9 cellular contexts compared by ENCODE assay signal in genomic region chr21:41169258-41169576, GRCh38. TPM values are rescaled to one million over a fixed set of nuclear protein-coding genes. Genes with fewer than 3 reads are reported as not detected.
A peak's percentile ranks its signal among the peaks of the same experiment; 100 is the strongest.
DNase-seq lines count a peak whose midpoint lies in the region; ATAC-seq and TF ChIP-seq lines count a peak whose summit lies in the region.
"Had no signal": no experiment of that assay in that cellular context is flagged by ENCODE, and none has a peak within 500 bp of the region (broad histone marks: within the 10 kb centered on the region; RNA-seq: fewer than 3 reads in every experiment).

No MANE protein-coding gene starts in this region.

- peaks cover 47% of the 10 kb centered on the region for H3K4me1 Mint-ChIP-seq in neural crest cell

- H3K9me3 ChIP-seq in PC-3 (ENCODE audit: low read length), result no peaks in the 10 kb centered on the region

- H3K36me3 ChIP-seq in PC-3 (ENCODE audit: low read depth, low read length), result no peaks in the 10 kb centered on the region

- peak overlapping the region; percentile 37; the same call in 1 of the 2 replicates for H2AFZ ChIP-seq in PC-3 (ENCODE audit: low read length)

- ATAC-seq in PC-3 (no peak), HG03442 (IDR thresholded peaks at IDR 0.05; ENCODE audit: unreplicated experiment) (no peak)

- peaks cover 52% of the 10 kb centered on the region for H3K79me2 ChIP-seq in PC-3 (ENCODE audit: low read length)

- H3K36me3 Mint-ChIP-seq in neural crest cell (ENCODE audit: low read depth), result no peaks in the 10 kb centered on the region

- peak overlapping the region; percentile 94 for H3K4me3 Mint-ChIP-seq in neural crest cell

- H3K9ac ChIP-seq in PC-3 (ENCODE audit: low read length), result peak overlapping the region; percentile 68

- POLR2A ChIA-PET in PC-3 (lab: Charles Lee; ENCODE audit: unreplicated experiment), result no interaction called here

- H3F3A ChIP-seq in PC-3 (ENCODE audit: low read length, unreplicated experiment), result no peaks in the 10 kb centered on the region

- intact Hi-C loops in PC-3 (cut with micrococcal nuclease), result loop anchor here (5.0 kb wide), 1 partner anchor 253 kb away; no protein-coding TSS in a partner anchor

- H3K4me3 ChIP-seq in AG09309 (ENCODE audit: control insufficient read depth, low read depth, low read length), result peak overlapping the region; percentile 80
- peak overlapping the region; percentile 80 for H3K4me3 ChIP-seq in PC-3 (ENCODE audit: low read length)

- no peaks in the 10 kb centered on the region for H3K9me2 ChIP-seq in PC-3 (replicated peaks; ENCODE audit: low read length)

- CTCF ChIA-PET in PC-3 (lab: Charles Lee), result interaction anchor here (0.7 to 1.3 kb wide), 2 partner anchors 114 to 443 kb away, joined by 3 to 11 read pairs; no protein-coding TSS in a partner anchor

- peak overlapping the region; percentile 55 for H3K27ac Mint-ChIP-seq in neural crest cell (ENCODE audit: unreplicated experiment)

- H3K27ac ChIP-seq in PC-3 (ENCODE audit: low read length) (peak overlapping the region; percentile 33), epithelial cell of prostate (peak overlapping the region; percentile 85)

- no peaks in the 10 kb centered on the region for H3K27me3 ChIP-seq in PC-3 (ENCODE audit: low read length)

- H3K9me3 Mint-ChIP-seq in neural crest cell, result no peaks in the 10 kb centered on the region

- TSS peak; percentile 41 for BruUV-seq in PC-3 (replicated peaks; lab: Mats Ljungman, UMichigan)

- peak overlapping the region; percentile 92 for H3K4me2 ChIP-seq in PC-3 (ENCODE audit: low read length)

- H3K27me3 Mint-ChIP-seq in neural crest cell (ENCODE audit: low read depth), result peaks cover 38% of the 10 kb centered on the region

- no peak for TF ChIP-seq CTCF in AG09309 (IDR thresholded peaks at IDR 0.05; ENCODE audit: control insufficient read depth, insufficient read depth, low read depth, low read length, missing control alignments)
- no peak for TF ChIP-seq CTCF in PC-3 (conservative IDR thresholded peaks at IDR 0.05; ENCODE audit: low read depth, low read length)
- peak; percentile 20 for TF ChIP-seq CTCF in neural crest cell (conservative IDR thresholded peaks at IDR 0.05)

- peaks cover 50% of the 10 kb centered on the region for H3K4me1 ChIP-seq in PC-3 (ENCODE audit: insufficient read depth, low read length)

- H4K20me1 ChIP-seq in PC-3 (ENCODE audit: low read length), result no peaks in the 10 kb centered on the region

- no peak for DNase-seq in AG09309 (ENCODE audit: low read depth)
- DNase-seq in PC-3, result no peak
- no peak for DNase-seq in epithelial cell of prostate (ENCODE audit: low read depth, low spot score)
- no peak for DNase-seq in neural crest cell (ENCODE audit: low read depth, low spot score)
- DNase-seq in NCI-H1436 treated with DMSO at 0.1 percent for 48 hours (lab: John Stamatoyannopoulos, UW), result no peak
- DNase-seq in A172 (ENCODE audit: low spot score), result no peak
- no peak for DNase-seq in NCI-H510A (lab: John Stamatoyannopoulos, UW)
- DNase-seq: activated CD8-positive, alpha-beta memory T cell treated with anti-CD3 and anti-CD28 coated beads for 24 hours had no signal

RNA-seq across cellular contexts. Expression of gene BACE2, which starts 1.3 kb away (rescaled TPM):
- total RNA-seq in PC-3 (2014; rRNA removed) (89.2 and 96.2 TPM in 2 replicates), neural crest cell (16.9 and 17.4 TPM in 2 replicates)
- 46.6 and 51.7 TPM in 2 replicates for total RNA-seq in A172 (2014; rRNA removed; shearing (Covaris generic))
